Comparison of ENCODE assay signal across 14 cellular contexts in the genomic region with DNA sequence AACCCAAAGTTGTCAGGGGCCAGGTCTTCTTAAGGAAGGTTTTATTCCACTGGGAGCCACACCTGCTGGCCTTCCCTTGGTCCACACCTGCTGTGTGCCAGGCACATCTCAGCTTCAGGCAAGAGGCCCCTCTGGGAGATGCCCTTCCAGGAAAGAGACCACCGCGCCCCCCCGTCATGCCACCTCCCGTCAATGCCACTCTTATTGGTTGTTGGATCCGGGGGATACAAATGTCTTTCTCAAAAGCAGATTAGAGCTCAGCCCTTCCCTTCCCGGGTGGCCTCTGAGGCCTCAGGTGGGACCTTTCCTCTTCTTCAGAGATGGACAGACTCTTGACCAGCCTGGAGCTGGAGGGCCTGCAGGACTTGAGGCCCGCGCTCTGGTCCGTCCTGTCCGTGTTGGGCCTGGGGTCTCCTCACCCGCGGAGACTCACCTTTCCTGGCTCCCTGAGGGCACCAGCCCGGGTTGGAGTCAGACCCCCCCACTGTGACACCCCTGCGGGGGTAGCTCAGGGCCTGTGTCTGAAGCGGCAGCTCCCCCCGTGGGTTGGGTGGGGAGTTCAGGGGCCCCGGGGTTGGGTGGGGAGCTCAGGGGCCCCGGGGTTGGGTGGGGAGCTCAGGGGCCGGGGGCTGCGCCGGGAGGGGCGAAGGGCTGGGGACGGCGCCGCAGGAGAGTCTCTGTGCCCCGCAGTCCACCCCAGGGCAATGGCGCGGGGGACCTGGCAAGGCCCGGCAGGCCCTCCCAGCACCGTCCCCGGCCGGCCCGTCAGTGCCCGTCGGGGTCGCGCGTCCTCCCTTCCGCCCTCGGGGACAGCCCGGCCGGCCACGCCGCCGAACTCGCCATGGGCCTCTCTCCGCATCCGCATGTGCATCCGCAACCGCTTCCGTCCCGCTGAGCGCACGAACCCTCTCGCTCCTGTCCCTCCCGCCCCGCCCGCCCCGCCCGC. TPM values are rescaled to one million over a fixed set of nuclear protein-coding genes. Genes with fewer than 3 reads are reported as not detected.
A peak's percentile ranks its signal among the peaks of the same experiment; 100 is the strongest.
DNase-seq lines count a peak whose midpoint lies in the region; ATAC-seq and TF ChIP-seq lines count a peak whose summit lies in the region.
"Had no signal": no experiment of that assay in that cellular context is flagged by ENCODE, and none has a peak within 500 bp of the region (broad histone marks: within the 10 kb centered on the region; RNA-seq: fewer than 3 reads in every experiment).

No MANE protein-coding gene starts in this region.

- ATAC-seq in GM21786 (IDR thresholded peaks at IDR 0.05; ENCODE audit: unreplicated experiment) = no peak
- ATAC-seq: foreskin keratinocyte had no signal

- CTCF ChIA-PET in activated CD4-positive, alpha-beta T cell treated with anti-CD3 and anti-CD28 coated beads, Interleukin-2, amount 10 ng/mL, durations not matched to agents 7 days and 5 days (lab: Charles Lee) = interaction anchor here (1.1 kb wide), 1 partner anchor 13 kb away, joined by 3 read pairs; no protein-coding TSS in a partner anchor
- CTCF ChIA-PET in OCI-LY7 (lab: Charles Lee; ENCODE audit: unreplicated experiment) = no interaction called here

- H3K27me3 Mint-ChIP-seq in activated CD4-positive, alpha-beta T cell treated with anti-CD3 and anti-CD28 coated beads, Interleukin-2, amount 10 ng/mL, durations not matched to agents 7 days and 5 days = peaks cover 63% of the 10 kb centered on the region

- H3K4me3 Mint-ChIP-seq in activated CD4-positive, alpha-beta T cell treated with anti-CD3 and anti-CD28 coated beads, Interleukin-2, amount 10 ng/mL, durations not matched to agents 7 days and 5 days = peak overlapping the region; percentile 36
- H3K4me3 Mint-ChIP-seq: dendritic cell treated with granulocyte-macrophage colony-stimulating factor and Interleukin-4, amounts not matched to agents 40 ng/mL and 50 ng/mL, for 4 days had no signal

- intact Hi-C loops in posterior vena cava (cut with DNase I) (no loop called here), OCI-LY7 (cut with micrococcal nuclease; ENCODE audit: unreplicated experiment) (no loop called here)

- H3K36me3 ChIP-seq in MM.1S (replicated peaks; ENCODE audit: insufficient read depth, low read length) = no peaks in the 10 kb centered on the region
- H3K36me3 ChIP-seq in OCI-LY7 (ENCODE audit: insufficient read depth, low read length) = no peaks in the 10 kb centered on the region
- H3K36me3 ChIP-seq: WERI-Rb-1 had no signal

- H3K9ac ChIP-seq in MM.1S (ENCODE audit: low read length) = no peak overlapping the region

- peak overlapping the region; percentile 68; the same call in 1 of the 2 replicates for H2AFZ ChIP-seq in MM.1S (ENCODE audit: low read length)
- H2AFZ ChIP-seq in OCI-LY7 (ENCODE audit: low read length) = no peak overlapping the region

- H3K4me2 ChIP-seq in MM.1S (ENCODE audit: low read depth, low read length) = peak overlapping the region; percentile 73
- no peak overlapping the region for H3K4me2 ChIP-seq in OCI-LY7 (ENCODE audit: low read length)

- no peaks in the 10 kb centered on the region for H3K9me3 Mint-ChIP-seq in activated CD4-positive, alpha-beta T cell treated with anti-CD3 and anti-CD28 coated beads, Interleukin-2, amount 10 ng/mL, durations not matched to agents 7 days and 5 days
- H3K9me3 Mint-ChIP-seq: dendritic cell treated with granulocyte-macrophage colony-stimulating factor and Interleukin-4, amounts not matched to agents 40 ng/mL and 50 ng/mL, for 4 days had no signal

- peaks cover 15% of the 10 kb centered on the region for H3K27me3 ChIP-seq in MM.1S (replicated peaks; ENCODE audit: insufficient read depth, low read length)

- H3K36me3 Mint-ChIP-seq in activated CD4-positive, alpha-beta T cell treated with anti-CD3 and anti-CD28 coated beads, Interleukin-2, amount 10 ng/mL, durations not matched to agents 7 days and 5 days (ENCODE audit: low read depth) = no peaks in the 10 kb centered on the region

- peaks cover 39% of the 10 kb centered on the region for H3K4me1 Mint-ChIP-seq in activated CD4-positive, alpha-beta T cell treated with anti-CD3 and anti-CD28 coated beads, Interleukin-2, amount 10 ng/mL, durations not matched to agents 7 days and 5 days

- peak overlapping the region; percentile 22; the same call in 1 of the 2 replicates for H3K4me3 ChIP-seq in MM.1S (ENCODE audit: low read length)
- H3K4me3 ChIP-seq in coronary artery = peak overlapping the region; percentile 45
- no peak overlapping the region for H3K4me3 ChIP-seq in OCI-LY7 (ENCODE audit: low read depth, low read length, poor library complexity, severe bottlenecking)

- BruUV-seq in OCI-LY7 (replicated peaks; lab: Mats Ljungman, UMichigan) = no TSS peak

- TF ChIP-seq CTCF in MM.1S (IDR thresholded peaks at IDR 0.05; ENCODE audit: low read length) = no peak
- TF ChIP-seq CTCF in coronary artery (IDR thresholded peaks at IDR 0.05) = no peak
- no peak for TF ChIP-seq CTCF in OCI-LY7 (conservative IDR thresholded peaks at IDR 0.05; ENCODE audit: low read length)

- peaks cover 33% of the 10 kb centered on the region for H3K4me1 ChIP-seq in MM.1S (ENCODE audit: low read length)
- H3K4me1 ChIP-seq in OCI-LY7 (ENCODE audit: insufficient read depth, low read length, poor library complexity, severe bottlenecking) = peaks cover 24% of the 10 kb centered on the region
- H3K4me1 ChIP-seq: foreskin keratinocyte had no signal

- no peak overlapping the region for H3K27ac Mint-ChIP-seq in activated CD4-positive, alpha-beta T cell treated with anti-CD3 and anti-CD28 coated beads, Interleukin-2, amount 10 ng/mL, durations not matched to agents 7 days and 5 days
- H3K27ac Mint-ChIP-seq: dendritic cell treated with granulocyte-macrophage colony-stimulating factor and Interleukin-4, amounts not matched to agents 40 ng/mL and 50 ng/mL, for 4 days had no signal

- DNase-seq in activated CD4-positive, alpha-beta T cell treated with anti-CD3 and anti-CD28 coated beads, Interleukin-2, amount 10 ng/mL, durations not matched to agents 7 days and 5 days = peak; percentile 54
- DNase-seq in activated CD4-positive, alpha-beta T cell treated with anti-CD3 and anti-CD28 coated beads for 1 hour = no peak
- DNase-seq in MM.1S (peak; percentile 5), coronary artery (ENCODE audit: low spot score) (no peak), posterior vena cava (ENCODE audit: low spot score) (peak; percentile 63), OCI-LY7 (ENCODE audit: low spot score) (no peak)
- no peak for DNase-seq in stimulated activated CD4-positive, alpha-beta T cell treated with anti-CD3 and anti-CD28 coated beads, Interleukin-12 subunit alpha, Interleukin-12 subunit beta, amount 100 ng/mL, for 4 hours
- DNase-seq: foreskin keratinocyte; nucleus accumbens; SHP77 treated with DMSO at 0.1 percent for 48 hours; stimulated activated CD8-positive, alpha-beta memory T cell treated with anti-CD3 and anti-CD28 coated beads, Interleukin-4, amount 100 ng/mL, for 48 hours; WERI-Rb-1 had no signal

- H3K27ac ChIP-seq in MM.1S (ENCODE audit: low read length) (peak overlapping the region; percentile 24; the same call in 1 of the 2 replicates), coronary artery (no peak overlapping the region), OCI-LY7 (ENCODE audit: low read depth, low read length, poor library complexity, severe bottlenecking) (no peak overlapping the region)
- H3K27ac ChIP-seq: foreskin keratinocyte, WERI-Rb-1 had no signal

- H3F3A ChIP-seq in MM.1S (ENCODE audit: insufficient read depth, low read length) = peaks cover 6% of the 10 kb centered on the region; the same call in 1 of the 2 replicates

- H3K79me2 ChIP-seq in MM.1S (ENCODE audit: low read length) (no peaks in the 10 kb centered on the region), OCI-LY7 (ENCODE audit: insufficient read depth, low read depth, low read length) (no peaks in the 10 kb centered on the region)

- H3K9me2 ChIP-seq in MM.1S (replicated peaks; ENCODE audit: insufficient read depth, low read length) (no peaks in the 10 kb centered on the region), OCI-LY7 (ENCODE audit: insufficient read depth, low read length) (no peaks in the 10 kb centered on the region)

- H4K20me1 ChIP-seq in MM.1S (ENCODE audit: insufficient read depth, low read length) (no peaks in the 10 kb centered on the region), OCI-LY7 (ENCODE audit: insufficient read depth, low read length) (no peaks in the 10 kb centered on the region)

- POLR2A ChIA-PET in activated CD4-positive, alpha-beta T cell treated with anti-CD3 and anti-CD28 coated beads, Interleukin-2, amount 10 ng/mL, durations not matched to agents 7 days and 5 days (lab: Charles Lee) = no interaction called here
- POLR2A ChIA-PET in OCI-LY7 (lab: Charles Lee) = no interaction called here

- H3K9me3 ChIP-seq in MM.1S (replicated peaks; ENCODE audit: insufficient read depth, low read length) (no peaks in the 10 kb centered on the region), OCI-LY7 (ENCODE audit: low read length) (no peaks in the 10 kb centered on the region)

RNA-seq across cellular contexts. Expression of a gene that starts 3.7 kb away (rescaled TPM):
- 1 to 10 TPM; 1.4 to 2.2 TPM for total RNA-seq in activated CD4-positive, alpha-beta T cell treated with anti-CD3 and anti-CD28 coated beads, Interleukin-2, amount 10 ng/mL, durations not matched to agents 7 days and 5 days
- under 1 TPM; 0.69 to 0.71 TPM for total RNA-seq in posterior vena cava
- total RNA-seq in OCI-LY7 (2014; rRNA removed; shearing (Covaris generic)) = 4.3 and 6.9 TPM in 2 replicates
- total RNA-seq in OCI-LY7 (2022) = 2.0 and 2.7 TPM in 2 replicates

Comparison
In these comparisons a context has a peak if more than half of its experiments do, and no peak if none do; other contexts are left out.
1. DNase-seq: peak in activated CD4-positive, alpha-beta T cell treated with anti-CD3 and anti-CD28 coated beads, Interleukin-2, amount 10 ng/mL, durations not matched to agents 7 days and 5 days (single experiment), MM.1S (single experiment) and posterior vena cava (single experiment); none in activated CD4-positive, alpha-beta T cell treated with anti-CD3 and anti-CD28 coated beads for 1 hour (single experiment), coronary artery (single experiment), OCI-LY7 (single experiment) and stimulated activated CD4-positive, alpha-beta T cell treated with anti-CD3 and anti-CD28 coated beads, Interleukin-12 subunit alpha, Interleukin-12 subunit beta, amount 100 ng/mL, for 4 hours (single experiment).